Comparison of ENCODE assay signal across 12 cellular contexts in genomic region chr20:50242863-50243609, GRCh38. TPM values are rescaled to one million over a fixed set of nuclear protein-coding genes. Genes with fewer than 3 reads are reported as not detected.
A peak's percentile ranks its signal among the peaks of the same experiment; 100 is the strongest.
DNase-seq lines count a peak whose midpoint lies in the region; ATAC-seq and TF ChIP-seq lines count a peak whose summit lies in the region.
"Had no signal": no experiment of that assay in that cellular context is flagged by ENCODE, and none has a peak within 500 bp of the region (broad histone marks: within the 10 kb centered on the region; RNA-seq: fewer than 3 reads in every experiment).

No MANE protein-coding gene starts in this region.

- H4K91ac ChIP-seq in mesenchymal stem cell (ENCODE audit: low read length) = peak overlapping the region; percentile 72

- H3K4me1 ChIP-seq in left ventricle myocardium inferior (no peaks in the 10 kb centered on the region), mammary epithelial cell (ENCODE audit: insufficient read depth, low read length) (peaks cover 65% of the 10 kb centered on the region), mesenchymal stem cell (ENCODE audit: control insufficient read depth, insufficient read depth, low read depth, low read length) (peaks cover 5% of the 10 kb centered on the region)

- no peaks in the 10 kb centered on the region for H3K79me2 ChIP-seq in mammary epithelial cell (ENCODE audit: insufficient read depth, low read length)

- H3K4ac ChIP-seq in mesenchymal stem cell (ENCODE audit: low read depth in 1 of 2, low read length in 2 of 2) = no peak overlapping the region

- H3K79me1 ChIP-seq in mesenchymal stem cell (replicated peaks; ENCODE audit: low read length, poor library complexity, severe bottlenecking) = no peaks in the 10 kb centered on the region

- peak overlapping the region in 1 of 2 experiments; percentile 85 for H2BK12ac ChIP-seq in mesenchymal stem cell (ENCODE audit: low read length in 2 of 2)

- intact Hi-C loops in left ventricle myocardium superior (cut with micrococcal nuclease) (no loop called here), left ventricle myocardium inferior (cut with micrococcal nuclease) (no loop called here), mammary epithelial cell (cut with micrococcal nuclease) (loop anchor here (5.0 kb wide), 1 partner anchor 64 kb away; no protein-coding TSS in a partner anchor)

- dilution Hi-C loops in mammary epithelial cell (cut with HindIII; ENCODE audit: low sequenced_read_pairs) = no loop called here

- H3K9me3 ChIP-seq in left ventricle myocardium inferior (replicated peaks) (no peaks in the 10 kb centered on the region), mammary epithelial cell (replicated peaks; ENCODE audit: insufficient read depth, low read length) (no peaks in the 10 kb centered on the region), mesenchymal stem cell (ENCODE audit: control insufficient read depth, low read length) (peaks cover 5% of the 10 kb centered on the region)

- no peak overlapping the region for H3K23ac ChIP-seq in mesenchymal stem cell (ENCODE audit: low read length in 2 of 2)

- no peak overlapping the region for H3K4me3 ChIP-seq in left ventricle myocardium inferior
- H3K4me3 ChIP-seq in mammary epithelial cell (replicated peaks in 1 of 3; ENCODE audit: insufficient read depth in 1 of 3, low read depth in 2 of 3, low read length in 3 of 3) = no peak overlapping the region
- no peak overlapping the region for H3K4me3 ChIP-seq in mesenchymal stem cell (ENCODE audit: insufficient read depth in 1 of 2, low read depth in 1 of 2, low read length in 2 of 2)

- peak overlapping the region; percentile 85 for H2AFZ ChIP-seq in mammary epithelial cell (ENCODE audit: low read depth, low read length)
- H2AFZ ChIP-seq in mesenchymal stem cell (ENCODE audit: low read depth, low read length) = no peak overlapping the region

- H2BK120ac ChIP-seq in mesenchymal stem cell (ENCODE audit: low read depth, low read length) = no peak overlapping the region

- no TSS peak for BruUV-seq in mammary epithelial cell (replicated peaks; lab: Mats Ljungman, UMichigan)

- H2BK15ac ChIP-seq in mesenchymal stem cell (ENCODE audit: low read depth, poor library complexity, severe bottlenecking) = no peak overlapping the region

- no peak for TF ChIP-seq CTCF in left ventricle myocardium inferior (IDR thresholded peaks at IDR 0.05; ENCODE audit: borderline replicate concordance)
- no peak for TF ChIP-seq CTCF in mammary epithelial cell (conservative IDR thresholded peaks at IDR 0.05 in 1 of 2, IDR thresholded peaks at IDR 0.05 in 1 of 2; ENCODE audit: extremely low read depth in 1 of 2, insufficient read depth in 1 of 2, low read depth in 1 of 2, low read length in 2 of 2)

- H3K27me3 ChIP-seq in left ventricle myocardium inferior (ENCODE audit: low read depth) = peaks cover 20% of the 10 kb centered on the region
- no peaks in the 10 kb centered on the region for H3K27me3 ChIP-seq in mammary epithelial cell (ENCODE audit: insufficient read depth, low read length)
- no peaks in the 10 kb centered on the region for H3K27me3 ChIP-seq in mesenchymal stem cell (ENCODE audit: control insufficient read depth in 1 of 2, insufficient read depth in 1 of 2, low read length in 2 of 2)

- H3K14ac ChIP-seq in mesenchymal stem cell (ENCODE audit: low read length in 2 of 2) = no peak overlapping the region

- H3K36me3 ChIP-seq in left ventricle myocardium inferior = no peaks in the 10 kb centered on the region
- no peaks in the 10 kb centered on the region for H3K36me3 ChIP-seq in mammary epithelial cell (ENCODE audit: insufficient read depth, low read length)
- no peaks in the 10 kb centered on the region for H3K36me3 ChIP-seq in mesenchymal stem cell (ENCODE audit: control insufficient read depth in 1 of 2, insufficient read depth in 2 of 2, low read depth in 1 of 2, low read length in 2 of 2)

- H3K4me3 Mint-ChIP-seq in activated naive CD8-positive, alpha-beta T cell treated with anti-CD3 and anti-CD28 coated beads for 36 hours = no peak overlapping the region
- H3K4me3 Mint-ChIP-seq: activated CD4-positive, alpha-beta memory T cell treated with anti-CD3 and anti-CD28 coated beads for 36 hours had no signal

- peak overlapping the region in 1 of 2 experiments; percentile 54 for H3K18ac ChIP-seq in mesenchymal stem cell (ENCODE audit: low read depth in 1 of 2, low read length in 2 of 2)

- H3K4me2 ChIP-seq in mammary epithelial cell (ENCODE audit: insufficient read depth, low read depth, low read length) (peak overlapping the region; percentile 44), mesenchymal stem cell (ENCODE audit: low read length, poor library complexity, severe bottlenecking) (no peak overlapping the region)

- in situ Hi-C loops in mammary epithelial cell (cut with MboI; ENCODE audit: low sequenced_read_pairs in 2 of 2) = no loop called here

- no peaks in the 10 kb centered on the region for H3K9me3 Mint-ChIP-seq in activated naive CD8-positive, alpha-beta T cell treated with anti-CD3 and anti-CD28 coated beads for 36 hours
- H3K9me3 Mint-ChIP-seq: activated CD4-positive, alpha-beta memory T cell treated with anti-CD3 and anti-CD28 coated beads for 36 hours had no signal

- CTCF ChIA-PET in mammary epithelial cell (lab: Charles Lee; ENCODE audit: low non-redundant PET) = no interaction called here

- H4K8ac ChIP-seq in mesenchymal stem cell (ENCODE audit: low read length) = peak overlapping the region; percentile 12

- H3K36me3 Mint-ChIP-seq in activated naive CD8-positive, alpha-beta T cell treated with anti-CD3 and anti-CD28 coated beads for 36 hours = no peaks in the 10 kb centered on the region
- H3K36me3 Mint-ChIP-seq: activated CD4-positive, alpha-beta memory T cell treated with anti-CD3 and anti-CD28 coated beads for 36 hours had no signal

- no peak overlapping the region for H3K27ac Mint-ChIP-seq in activated naive CD8-positive, alpha-beta T cell treated with anti-CD3 and anti-CD28 coated beads for 36 hours
- H3K27ac Mint-ChIP-seq: activated CD4-positive, alpha-beta memory T cell treated with anti-CD3 and anti-CD28 coated beads for 36 hours had no signal

- 4% methylated on average over 12 of the region's 27 CpGs for WGBS in mammary epithelial cell (ENCODE audit: low coverage, missing lambda C conversion rate)
- 92% methylated on average over 27 of the region's 27 CpGs for WGBS in mesenchymal stem cell

- peak; percentile 36 for ATAC-seq in left ventricle myocardium superior
- ATAC-seq in GM18867 (IDR thresholded peaks at IDR 0.05; ENCODE audit: unreplicated experiment) = no peak
- no peak for ATAC-seq in activated CD4-positive, CD25-positive, alpha-beta regulatory T cell treated with anti-CD3 and anti-CD28 coated beads, Interleukin-2, amount 50 U/mL, for 24 hours
- no peak for ATAC-seq in HG03196 (IDR thresholded peaks at IDR 0.05; ENCODE audit: unreplicated experiment)
- ATAC-seq: stimulated activated naive CD8-positive, alpha-beta T cell treated with anti-CD3 and anti-CD28 coated beads, Interleukin-15, Interleukin-2, amounts not matched to agents 100 U/mL and 50 U/mL, for 24 hours had no signal

- peak overlapping the region; percentile 53 for H3K9ac ChIP-seq in mammary epithelial cell (ENCODE audit: insufficient read depth, low read length)
- H3K9ac ChIP-seq in mesenchymal stem cell (ENCODE audit: low read length) = peak overlapping the region; percentile 30

- H2BK5ac ChIP-seq in mesenchymal stem cell (ENCODE audit: low read depth, low read length, poor library complexity, severe bottlenecking) = no peak overlapping the region

- DNase-seq in left ventricle myocardium superior = no peak
- no peak for DNase-seq in left ventricle myocardium inferior
- peak; percentile 93 for DNase-seq in mammary epithelial cell
- no peak for DNase-seq in mesenchymal stem cell
- no peak for DNase-seq in activated naive CD8-positive, alpha-beta T cell treated with anti-CD3 and anti-CD28 coated beads for 36 hours
- DNase-seq: activated CD4-positive, alpha-beta memory T cell treated with anti-CD3 and anti-CD28 coated beads for 36 hours; Right ventricle myocardium superior; stimulated activated CD4-positive, alpha-beta T cell treated with anti-CD3 and anti-CD28 coated beads, Interleukin-12 subunit alpha, Interleukin-12 subunit beta, amount 100 ng/mL, for 4 hours; stimulated activated naive CD8-positive, alpha-beta T cell treated with anti-CD3 and anti-CD28 coated beads, Interleukin-15, Interleukin-2, amounts not matched to agents 100 U/mL and 50 U/mL, for 24 hours had no signal

- H2AK5ac ChIP-seq in mesenchymal stem cell (ENCODE audit: low read length, severe bottlenecking) = no peak overlapping the region

- H3K27ac ChIP-seq in left ventricle myocardium inferior (replicated peaks) = no peak overlapping the region
- peak overlapping the region; percentile 87 for H3K27ac ChIP-seq in mammary epithelial cell (ENCODE audit: insufficient read depth, low read depth, low read length)
- no peak overlapping the region for H3K27ac ChIP-seq in mesenchymal stem cell (ENCODE audit: low read length, poor library complexity, severe bottlenecking)

- H3K4me1 Mint-ChIP-seq in activated naive CD8-positive, alpha-beta T cell treated with anti-CD3 and anti-CD28 coated beads for 36 hours = no peaks in the 10 kb centered on the region

- no peaks in the 10 kb centered on the region for H3K27me3 Mint-ChIP-seq in activated naive CD8-positive, alpha-beta T cell treated with anti-CD3 and anti-CD28 coated beads for 36 hours

- no peaks in the 10 kb centered on the region for H4K20me1 ChIP-seq in mammary epithelial cell (ENCODE audit: insufficient read depth, low read length)

RNA-seq across cellular contexts. Expression of gene CEBPB, which starts 52.4 kb away (rescaled TPM):
- 59.4 TPM for total RNA-seq in left ventricle myocardium superior
- 54.0 TPM for total RNA-seq in left ventricle myocardium inferior
- 100 to 1,000 TPM in 1 of 2 donors, 10 to 100 TPM in 1; 81.9 to 166 TPM for total RNA-seq in mammary epithelial cell
- 35.3 TPM for polyA plus RNA-seq in mammary epithelial cell
- polyA minus RNA-seq in mammary epithelial cell = 6.8 TPM
- 130 TPM for polyA plus RNA-seq in mesenchymal stem cell (2013, experiment 1 of 2)
- polyA plus RNA-seq in mesenchymal stem cell (2013, experiment 2 of 2) = 131 TPM
- 10 to 100 TPM; 36.4 to 37.7 TPM for total RNA-seq in activated naive CD8-positive, alpha-beta T cell treated with anti-CD3 and anti-CD28 coated beads for 36 hours
